In genomic region chr19:35897706-35898451, GRCh38 we compare ENCODE assay signal across 9 cellular contexts. TPM values are rescaled to one million over a fixed set of nuclear protein-coding genes. Genes with fewer than 3 reads are reported as not detected.
DNase-seq lines count a peak whose midpoint lies in the region; ATAC-seq and TF ChIP-seq lines count a peak whose summit lies in the region.
"Had no signal": no experiment of that assay in that cellular context is flagged by ENCODE, and none has a peak within 500 bp of the region (broad histone marks: within the 10 kb centered on the region; RNA-seq: fewer than 3 reads in every experiment).

No MANE protein-coding gene starts in this region.

- H3K4me3 ChIP-seq in AG09309 (ENCODE audit: control insufficient read depth, low read depth, low read length) (peak overlapping the region; percentile 91), Karpas-422 (ENCODE audit: low read length) (peak overlapping the region; percentile 94), coronary artery (peak overlapping the region; percentile 82), BE2C (ENCODE audit: low read depth, low read length) (no peak overlapping the region)

- H3K4me3 Mint-ChIP-seq in natural killer cell treated with Interleukin-12 subunit alpha and Interleukin-12 subunit beta and Interleukin-15 and Interleukin-18, amount 100 ng/mL, for 72 hours: peak overlapping the region; percentile 94

- no peaks in the 10 kb centered on the region for H3K9me2 ChIP-seq in Karpas-422 (replicated peaks; ENCODE audit: insufficient read depth, low read length)

- TF ChIP-seq CTCF in AG09309 (IDR thresholded peaks at IDR 0.05; ENCODE audit: control insufficient read depth, insufficient read depth, low read depth, low read length, missing control alignments) (no peak), coronary artery (IDR thresholded peaks at IDR 0.05) (no peak), BE2C (IDR thresholded peaks at IDR 0.05; ENCODE audit: low read depth, low read length) (no peak)

- H3K79me2 ChIP-seq in Karpas-422 (ENCODE audit: low read length): peaks cover 21% of the 10 kb centered on the region

- H3K4me1 ChIP-seq in Karpas-422 (ENCODE audit: low read length) (peaks cover 37% of the 10 kb centered on the region), BE2C (peaks cover 4% of the 10 kb centered on the region; the same call in 1 of the 2 replicates)

- peak overlapping the region; percentile 99 for H3K9ac ChIP-seq in Karpas-422 (ENCODE audit: low read length)

- H3K36me3 ChIP-seq in Karpas-422 (ENCODE audit: insufficient read depth, low read length) (0 out of 2 replicates have a peak, but pooled peaks cover 4% of the 10 kb centered on the region), BE2C (peaks cover 30% of the 10 kb centered on the region)

- no peaks in the 10 kb centered on the region for H3K27me3 Mint-ChIP-seq in natural killer cell treated with Interleukin-12 subunit alpha and Interleukin-12 subunit beta and Interleukin-15 and Interleukin-18, amount 100 ng/mL, for 72 hours

- no peaks in the 10 kb centered on the region for H4K20me1 ChIP-seq in Karpas-422 (ENCODE audit: insufficient read depth, low read depth, low read length)

- H3K36me3 Mint-ChIP-seq in natural killer cell treated with Interleukin-12 subunit alpha and Interleukin-12 subunit beta and Interleukin-15 and Interleukin-18, amount 100 ng/mL, for 72 hours: peaks cover 6% of the 10 kb centered on the region

- no peaks in the 10 kb centered on the region for H3K27me3 ChIP-seq in Karpas-422 (ENCODE audit: low read length)
- H3K27me3 ChIP-seq in BE2C: no peaks in the 10 kb centered on the region

- H3K4me2 ChIP-seq in Karpas-422 (ENCODE audit: low read depth, low read length, poor library complexity, severe bottlenecking): peak overlapping the region; percentile 100

- H3K4me1 Mint-ChIP-seq in natural killer cell treated with Interleukin-12 subunit alpha and Interleukin-12 subunit beta and Interleukin-15 and Interleukin-18, amount 100 ng/mL, for 72 hours (ENCODE audit: low read depth in 2 of 2): peaks cover 22 to 27% of the 10 kb centered on the region in 2 donors

- no peaks in the 10 kb centered on the region for H3K9me3 Mint-ChIP-seq in natural killer cell treated with Interleukin-12 subunit alpha and Interleukin-12 subunit beta and Interleukin-15 and Interleukin-18, amount 100 ng/mL, for 72 hours

- DNase-seq in AG09309 (ENCODE audit: low read depth): no peak
- no peak for DNase-seq in Karpas-422
- no peak for DNase-seq in coronary artery (ENCODE audit: low spot score)
- peak; percentile 56 for DNase-seq in natural killer cell treated with Interleukin-12 subunit alpha and Interleukin-12 subunit beta and Interleukin-15 and Interleukin-18, amount 100 ng/mL, for 72 hours (ENCODE audit: low spot score)
- DNase-seq in effector CD8-positive, alpha-beta T cell (lab: John Stamatoyannopoulos, UW): no peak
- DNase-seq in BE2C: no peak

- H3K9me3 ChIP-seq in Karpas-422 (ENCODE audit: low read length) (no peaks in the 10 kb centered on the region), BE2C (no peaks in the 10 kb centered on the region)

- peak overlapping the region; percentile 86 to 100 for H3K27ac Mint-ChIP-seq in natural killer cell treated with Interleukin-12 subunit alpha and Interleukin-12 subunit beta and Interleukin-15 and Interleukin-18, amount 100 ng/mL, for 72 hours

- H2AFZ ChIP-seq in Karpas-422 (ENCODE audit: low read length): no peak overlapping the region; the same call in 1 of the 2 replicates

- ATAC-seq in natural killer cell treated with Interleukin-12 subunit alpha and Interleukin-12 subunit beta and Interleukin-15 and Interleukin-18, amount 100 ng/mL, for 72 hours: no peak
- ATAC-seq in HG03571 (IDR thresholded peaks at IDR 0.05; ENCODE audit: unreplicated experiment): no peak
- ATAC-seq in HG03520 (IDR thresholded peaks at IDR 0.05; ENCODE audit: unreplicated experiment): no peak

- H3K27ac ChIP-seq in Karpas-422 (ENCODE audit: low read length): peak overlapping the region; percentile 59; the same call in 1 of the 2 replicates
- H3K27ac ChIP-seq in coronary artery: no peak overlapping the region

RNA-seq across cellular contexts. Expression of gene NFKBID, which starts 2.5 kb away (rescaled TPM):
- 7.2 and 17.1 TPM in 2 replicates for total RNA-seq in Karpas-422 (2014; rRNA removed; shearing (Covaris generic); ENCODE audit: low replicate concordance)
- total RNA-seq in natural killer cell treated with Interleukin-12 subunit alpha and Interleukin-12 subunit beta and Interleukin-15 and Interleukin-18, amount 100 ng/mL, for 72 hours: 10 to 100 TPM; 54.4 to 68.7 TPM
- 3.8 TPM for polyA plus RNA-seq in BE2C (2012; ENCODE audit: insufficient read depth, insufficient read length, low read depth)

RNA-seq across cellular contexts. Expression of gene HCST, which starts 4.5 kb away (rescaled TPM):
- 12.2 and 18.8 TPM in 2 replicates for total RNA-seq in Karpas-422 (2014; rRNA removed; shearing (Covaris generic); ENCODE audit: low replicate concordance)
- 100 to 1,000 TPM; 154 to 228 TPM for total RNA-seq in natural killer cell treated with Interleukin-12 subunit alpha and Interleukin-12 subunit beta and Interleukin-15 and Interleukin-18, amount 100 ng/mL, for 72 hours
- 3.4 TPM for polyA plus RNA-seq in BE2C (2012; ENCODE audit: insufficient read depth, insufficient read length, low read depth)

RNA-seq across cellular contexts. Expression of gene TYROBP, which starts 10.2 kb away (rescaled TPM):
- total RNA-seq in Karpas-422 (2014; rRNA removed; shearing (Covaris generic); ENCODE audit: low replicate concordance): not detected in 2 replicates
- 100 to 1,000 TPM in 1 of 2 donors, 10 to 100 TPM in 1; 65.3 to 235 TPM for total RNA-seq in natural killer cell treated with Interleukin-12 subunit alpha and Interleukin-12 subunit beta and Interleukin-15 and Interleukin-18, amount 100 ng/mL, for 72 hours
- polyA plus RNA-seq in BE2C (2012; ENCODE audit: insufficient read depth, insufficient read length, low read depth): 1.5 TPM
- total RNA-seq: dermis microvascular lymphatic vessel endothelial cell had no signal

RNA-seq across cellular contexts. Expression of gene APLP1, which starts 29.5 kb away (rescaled TPM):
- total RNA-seq in Karpas-422 (2014; rRNA removed; shearing (Covaris generic); ENCODE audit: low replicate concordance): 9.9 and 23.8 TPM in 2 replicates
- 1 to 10 TPM; 1.9 TPM for total RNA-seq in natural killer cell treated with Interleukin-12 subunit alpha and Interleukin-12 subunit beta and Interleukin-15 and Interleukin-18, amount 100 ng/mL, for 72 hours
- 319 TPM for polyA plus RNA-seq in BE2C (2012; ENCODE audit: insufficient read depth, insufficient read length, low read depth)

RNA-seq across cellular contexts. Expression of gene LRFN3, which starts 38.3 kb away (rescaled TPM):
- 3.7 and 3.8 TPM in 2 replicates for total RNA-seq in Karpas-422 (2014; rRNA removed; shearing (Covaris generic); ENCODE audit: low replicate concordance)
- 10 to 100 TPM in 1 of 2 donors, 1 to 10 TPM in 1; 4.6 to 10.6 TPM for total RNA-seq in natural killer cell treated with Interleukin-12 subunit alpha and Interleukin-12 subunit beta and Interleukin-15 and Interleukin-18, amount 100 ng/mL, for 72 hours
- polyA plus RNA-seq in BE2C (2012; ENCODE audit: insufficient read depth, insufficient read length, low read depth): 21.5 TPM

Comparison
In these comparisons a context has a peak if more than half of its experiments do, and no peak if none do; other contexts are left out.
1. RNA of gene TYROBP, which starts 10.2 kb away (total RNA-seq): 65.3 to 235 TPM in natural killer cell treated with Interleukin-12 subunit alpha and Interleukin-12 subunit beta and Interleukin-15 and Interleukin-18, amount 100 ng/mL, for 72 hours; not detected in Karpas-422; every median in the first group is over 10 times any median in the second.